In the genomic region with DNA sequence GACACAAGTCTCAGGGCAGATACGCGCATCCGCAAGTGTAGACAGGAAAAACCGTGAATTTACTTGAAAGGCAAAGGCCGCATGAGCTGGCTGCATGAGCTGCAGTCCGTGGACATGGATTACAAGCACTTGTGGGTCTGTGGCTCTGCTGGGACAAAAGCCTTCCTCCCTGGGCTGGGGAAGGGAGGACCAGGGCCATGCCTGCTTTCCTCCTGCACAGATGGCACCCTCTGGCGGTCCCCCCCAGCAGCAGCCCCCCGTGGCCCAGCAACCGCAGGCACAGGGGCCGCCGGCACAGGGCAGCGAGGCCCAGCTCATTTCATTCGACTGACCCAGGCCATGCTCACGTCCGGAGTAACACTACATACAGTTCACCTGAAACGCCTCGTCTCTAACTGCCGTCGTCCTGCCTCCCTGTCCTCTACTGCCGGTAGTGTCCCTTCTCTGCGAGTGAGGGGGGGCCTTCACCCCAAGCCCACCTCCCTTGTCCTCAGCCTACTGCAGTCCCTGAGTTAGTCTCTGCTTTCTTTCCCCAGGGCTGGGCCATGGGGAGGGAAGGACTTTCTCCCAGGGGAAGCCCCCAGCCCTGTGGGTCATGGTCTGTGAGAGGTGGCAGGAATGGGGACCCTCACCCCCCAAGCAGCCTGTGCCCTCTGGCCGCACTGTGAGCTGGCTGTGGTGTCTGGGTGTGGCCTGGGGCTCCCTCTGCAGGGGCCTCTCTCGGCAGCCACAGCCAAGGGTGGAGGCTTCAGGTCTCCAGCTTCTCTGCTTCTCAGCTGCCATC, we compare ENCODE assay signal across 8 cellular contexts. TPM values are rescaled to one million over a fixed set of nuclear protein-coding genes. Genes with fewer than 3 reads are reported as not detected.
DNase-seq lines count a peak whose midpoint lies in the region; ATAC-seq, FAIRE-seq and TF ChIP-seq lines count a peak whose summit lies in the region.

No MANE protein-coding gene starts in this region.

- H3K4me3 Mint-ChIP-seq in naive thymus-derived CD8-positive, alpha-beta T cell, result peak overlapping the region; percentile 34 to 92 (median 90)

- POLR2A ChIA-PET in GM12878 (lab: Charles Lee), result interaction anchor here (0.8 to 3.5 kb wide), 2 partner anchors 18 to 229 kb away, joined by 3 to 32 read pairs; partner anchors contain the start of genes ARL16 and HGS
- POLR2A ChIA-PET in naive thymus-derived CD8-positive, alpha-beta T cell (lab: Charles Lee), result interaction anchor here (1.0 to 4.6 kb wide), 5 partner anchors 11 to 188 kb away, joined by 3 to 75 read pairs (median 8); partner anchors contain the start of genes ACTG1, ARL16, HGS and SLC25A10

- peaks cover 8% of the 10 kb centered on the region for H3K4me1 ChIP-seq in GM12878 (ENCODE audit: control insufficient read depth, insufficient read depth, low read length)

- peak in 2 of 3 experiments; percentile 15 to 25; a peak in 2 of 6 replicates for TF ChIP-seq CTCF in GM12878 (IDR thresholded peaks at IDR 0.05 in 2 of 3, conservative IDR thresholded peaks at IDR 0.05 in 1 of 3; ENCODE audit: control insufficient read depth in 2 of 3, extremely low read depth in 1 of 3, insufficient read depth in 1 of 3, low read depth in 3 of 3, low read length in 3 of 3)

- no peak for FAIRE-seq in GM12878 (lab: Jason Lieb, UNC)

- WGBS in GM12878 (ENCODE audit: insufficient coverage, insufficient replicate concordance, low lambda C conversion rate, missing lambda C conversion rate), result 76% methylated on average over 23 of the region's 23 CpGs

- ATAC-seq in GM12878 (peak; percentile 32), HG02798 (IDR thresholded peaks at IDR 0.05; ENCODE audit: poor library complexity, unreplicated experiment) (no peak), HG03139 (IDR thresholded peaks at IDR 0.05; ENCODE audit: unreplicated experiment) (no peak)
- no peak for ATAC-seq in naive thymus-derived CD8-positive, alpha-beta T cell

- peak overlapping the region; percentile 85 for H3K4me3 ChIP-seq in GM12878

- in situ Hi-C loops in GM12878 (cut with MboI), result no loop called here

- H3K27ac Mint-ChIP-seq in naive thymus-derived CD8-positive, alpha-beta T cell, result peak overlapping the region in 9 of 10 donors; percentile 49 to 96 (median 78)

- intact Hi-C loops in GM12878 (cut with micrococcal nuclease; ENCODE audit: unreplicated experiment), result loop anchor here (2.0 kb wide), 1 partner anchor 19 kb away; the partner anchor contains the start of gene ARL16

- H2AFZ ChIP-seq in GM12878 (ENCODE audit: control insufficient read depth, low read depth, low read length), result no peak overlapping the region

- peaks cover 0 to 55% (median 9%) of the 10 kb centered on the region in 3 donors for H3K36me3 Mint-ChIP-seq in naive thymus-derived CD8-positive, alpha-beta T cell

- peaks cover 19 to 23% of the 10 kb centered on the region in 2 experiments; a peak in 3 of 4 replicates for H3K36me3 ChIP-seq in GM12878 (ENCODE audit: control insufficient read depth in 2 of 2, insufficient read depth in 2 of 2, low read length in 1 of 2)

- TF ChIP-seq EP300 in GM12878 (IDR thresholded peaks at IDR 0.05; ENCODE audit: borderline replicate concordance in 1 of 2, control insufficient read depth in 1 of 2, low read depth in 2 of 2, low read length in 2 of 2), result no peak

- peaks cover 7 to 44% (median 30%) of the 10 kb centered on the region in 4 donors for H3K4me1 Mint-ChIP-seq in naive thymus-derived CD8-positive, alpha-beta T cell

- SMC1A ChIA-PET in GM12878 (lab: Charles Lee; ENCODE audit: uncharacterized antibody, unreplicated experiment), result no interaction called here

- CTCF ChIA-PET in GM12878 (lab: Yijun Ruan, JAX), result interaction anchor here (0.9 to 2.1 kb wide), 4 partner anchors 10 to 168 kb away, joined by 3 to 6 read pairs (median 4); no protein-coding TSS in a partner anchor

- H3K4me2 ChIP-seq in GM12878 (ENCODE audit: control insufficient read depth, insufficient read depth), result peak overlapping the region; percentile 91

- H3K27me3 ChIP-seq in GM12878 (replicated peaks in 1 of 2; ENCODE audit: control insufficient read depth in 2 of 2, insufficient read depth in 2 of 2, low read length in 1 of 2), result no peaks in the 10 kb centered on the region

- H3K79me2 ChIP-seq in GM12878 (ENCODE audit: control insufficient read depth, insufficient read depth, low read length), result peaks cover 45% of the 10 kb centered on the region

- TF ChIP-seq POLR2A in GM12878 (IDR thresholded peaks at IDR 0.05; ENCODE audit: low read depth, low read length), result peak; percentile 18; the same call in 1 of the 2 replicates

- 0 out of 2 replicates have a peak, but pooled peaks cover 3% of the 10 kb centered on the region for H4K20me1 ChIP-seq in GM12878 (ENCODE audit: control insufficient read depth, insufficient read depth)

- TF ChIP-seq RAD21 in GM12878 (IDR thresholded peaks at IDR 0.05; ENCODE audit: insufficient read depth, low read depth, low read length), result no peak

- no TSS peak for BruUV-seq in GM12878 (replicated peaks; lab: Mats Ljungman, UMichigan)

- peak overlapping the region; percentile 89; the same call in 1 of the 2 replicates for H3K9ac ChIP-seq in GM12878 (ENCODE audit: control insufficient read depth, insufficient read depth, low read length)

- no peaks in the 10 kb centered on the region for H3K9me3 Mint-ChIP-seq in naive thymus-derived CD8-positive, alpha-beta T cell

- no peaks in the 10 kb centered on the region for H3K27me3 Mint-ChIP-seq in naive thymus-derived CD8-positive, alpha-beta T cell

- H3K27ac ChIP-seq in GM12878 (ENCODE audit: control insufficient read depth, insufficient read depth), result no peak overlapping the region

- DNase-seq in COLO668 (lab: John Stamatoyannopoulos, UW; ENCODE audit: unreplicated experiment) (peak; percentile 15), HuH-7 (ENCODE audit: low spot score) (peak; percentile 66), GM12878 (ENCODE audit: low read depth, low spot score) (no peak), inferior parietal cortex (ENCODE audit: extremely low spot score) (no peak), NCI-H526 treated with DMSO at 0.1 percent for 48 hours (lab: John Stamatoyannopoulos, UW) (no peak)
- no peak for DNase-seq in naive thymus-derived CD8-positive, alpha-beta T cell

- RAD21 ChIA-PET in GM12878 (lab: Charles Lee; ENCODE audit: unreplicated experiment), result interaction anchor here (1.4 to 1.6 kb wide), 2 partner anchors 18 to 33 kb away, joined by 5 read pairs; partner anchors contain the start of genes ARL16 and HGS

- no peaks in the 10 kb centered on the region for H3K9me3 ChIP-seq in GM12878 (replicated peaks; ENCODE audit: control insufficient read depth, insufficient read depth, low read length)

RNA-seq across cellular contexts. Expression of gene MRPL12, which starts 1.7 kb away (rescaled TPM):
- total RNA-seq in GM12878 (2013; cell fraction: nucleolus; rRNA removed), result 8.8 and 10.1 TPM in 2 replicates
- total RNA-seq in GM12878 (2014; rRNA removed) (115 and 157 TPM in 2 replicates), GM12878 (2014; rRNA removed; fragmentation: Illumina TruSeq; extraction: Trizol) (37.5 and 42.7 TPM in 2 replicates), GM12878 (2021) (163 and 169 TPM in 2 replicates)
- polyA plus RNA-seq in GM12878 (2011; ENCODE audit: low read depth), result 20.7 TPM
- polyA plus RNA-seq in GM12878 (2011; rRNA removed) (50.4 and 77.8 TPM in 2 replicates), GM12878 (2014; fragmentation: Illumina TruSeq; extraction: Trizol) (28.4 and 67.3 TPM in 2 replicates), GM12878 (2014; fragmentation: Nextera tagmentation; extraction: Ambion mirVana) (1 to 10 TPM; 1.3 to 4.5 TPM), GM12878 (2014; rRNA removed) (269 and 299 TPM in 2 replicates), GM12878 (2016; fragmentation: Nextera tagmentation; extraction: Ambion mirVana) (100 to 1,000 TPM; 235 to 247 TPM)
- 118 and 173 TPM in 2 replicates for polyA plus RNA-seq in GM12878 (2011; cell fraction: cytosol; rRNA removed)
- polyA plus RNA-seq in GM12878 (2011; cell fraction: nucleus; rRNA removed), result 63.4 and 87.9 TPM in 2 replicates
- polyA plus RNA-seq in GM12878 (2012), result 61.5 and 76.2 TPM in 2 replicates
- 25.1 and 41.4 TPM in 2 replicates for polyA minus RNA-seq in GM12878 (2011; rRNA and poly(A)+ RNA removed)
- polyA minus RNA-seq in GM12878 (2011; cell fraction: cytosol; rRNA and poly(A)+ RNA removed), result 26.9 and 29.7 TPM in 2 replicates
- 6.0 and 18.1 TPM in 2 replicates for polyA minus RNA-seq in GM12878 (2011; cell fraction: nucleus; rRNA and poly(A)+ RNA removed)
- total RNA-seq in naive thymus-derived CD8-positive, alpha-beta T cell, result 10 to 100 TPM; 23.8 to 25.9 TPM
- polyA plus RNA-seq in naive thymus-derived CD8-positive, alpha-beta T cell, result 10 to 100 TPM; 48.0 to 60.2 (median 48.0) TPM

RNA-seq across cellular contexts. Expression of gene SLC25A10, which starts 10.6 kb away (rescaled TPM):
- total RNA-seq in GM12878 (2013; cell fraction: nucleolus; rRNA removed), result 9.2 and 29.9 TPM in 2 replicates
- total RNA-seq in GM12878 (2014; rRNA removed) (50.1 and 52.6 TPM in 2 replicates), GM12878 (2014; rRNA removed; fragmentation: Illumina TruSeq; extraction: Trizol) (9.3 and 11.6 TPM in 2 replicates), GM12878 (2021) (38.5 and 41.7 TPM in 2 replicates)
- polyA plus RNA-seq in GM12878 (2011; ENCODE audit: low read depth), result 4.1 TPM
- polyA plus RNA-seq in GM12878 (2011; rRNA removed) (2.7 and 10.2 TPM in 2 replicates), GM12878 (2014; fragmentation: Illumina TruSeq; extraction: Trizol) (1.1 and 11.6 TPM in 2 replicates), GM12878 (2014; fragmentation: Nextera tagmentation; extraction: Ambion mirVana) (1 to 10 TPM in 1 of 2 experiments, under 1 TPM in 1; 0.11 to 1.4 TPM), GM12878 (2014; rRNA removed) (33.0 and 43.1 TPM in 2 replicates), GM12878 (2016; fragmentation: Nextera tagmentation; extraction: Ambion mirVana) (10 to 100 TPM; 68.6 to 72.7 TPM)
- 18.6 and 24.8 TPM in 2 replicates for polyA plus RNA-seq in GM12878 (2011; cell fraction: cytosol; rRNA removed)
- 34.2 and 50.1 TPM in 2 replicates for polyA plus RNA-seq in GM12878 (2011; cell fraction: nucleus; rRNA removed)
- 12.3 and 12.9 TPM in 2 replicates for polyA plus RNA-seq in GM12878 (2012)
- polyA minus RNA-seq in GM12878 (2011; rRNA and poly(A)+ RNA removed), result 4.9 and 12.2 TPM in 2 replicates
- polyA minus RNA-seq in GM12878 (2011; cell fraction: cytosol; rRNA and poly(A)+ RNA removed), result 3.6 and 6.1 TPM in 2 replicates
- polyA minus RNA-seq in GM12878 (2011; cell fraction: nucleus; rRNA and poly(A)+ RNA removed), result 6.2 and 15.2 TPM in 2 replicates
- total RNA-seq in naive thymus-derived CD8-positive, alpha-beta T cell, result 1 to 10 TPM; 6.0 to 6.1 TPM
- polyA plus RNA-seq in naive thymus-derived CD8-positive, alpha-beta T cell, result 1 to 10 TPM; 2.3 to 4.4 (median 2.3) TPM

RNA-seq across cellular contexts. Expression of gene HGS, which starts 17.7 kb away (rescaled TPM):
- total RNA-seq in GM12878 (2013; cell fraction: nucleolus; rRNA removed), result 118 and 143 TPM in 2 replicates
- total RNA-seq in GM12878 (2014; rRNA removed), result 41.4 and 59.5 TPM in 2 replicates
- total RNA-seq in GM12878 (2014; rRNA removed; fragmentation: Illumina TruSeq; extraction: Trizol), result 23.2 and 29.3 TPM in 2 replicates
- 58.0 and 85.6 TPM in 2 replicates for total RNA-seq in GM12878 (2021)
- 26.6 TPM for polyA plus RNA-seq in GM12878 (2011; ENCODE audit: low read depth)
- polyA plus RNA-seq in GM12878 (2011; rRNA removed), result 23.5 and 40.1 TPM in 2 replicates
- polyA plus RNA-seq in GM12878 (2011; cell fraction: cytosol; rRNA removed), result 34.2 and 50.9 TPM in 2 replicates
- polyA plus RNA-seq in GM12878 (2011; cell fraction: nucleus; rRNA removed), result 518 and 543 TPM in 2 replicates
- 54.1 and 64.4 TPM in 2 replicates for polyA plus RNA-seq in GM12878 (2012)
- polyA plus RNA-seq in GM12878 (2014; fragmentation: Illumina TruSeq; extraction: Trizol), result 29.2 and 51.0 TPM in 2 replicates
- polyA plus RNA-seq in GM12878 (2014; fragmentation: Nextera tagmentation; extraction: Ambion mirVana), result 1 to 10 TPM; 2.2 to 3.7 TPM
- polyA plus RNA-seq in GM12878 (2014; rRNA removed), result 75.4 and 94.8 TPM in 2 replicates
- 10 to 100 TPM; 59.9 to 69.3 TPM for polyA plus RNA-seq in GM12878 (2016; fragmentation: Nextera tagmentation; extraction: Ambion mirVana)
- polyA minus RNA-seq in GM12878 (2011; rRNA and poly(A)+ RNA removed), result 42.9 and 44.6 TPM in 2 replicates
- polyA minus RNA-seq in GM12878 (2011; cell fraction: cytosol; rRNA and poly(A)+ RNA removed), result 22.3 and 29.3 TPM in 2 replicates
- 49.6 and 81.2 TPM in 2 replicates for polyA minus RNA-seq in GM12878 (2011; cell fraction: nucleus; rRNA and poly(A)+ RNA removed)
- total RNA-seq in naive thymus-derived CD8-positive, alpha-beta T cell, result 100 to 1,000 TPM; 151 to 154 TPM
- polyA plus RNA-seq in naive thymus-derived CD8-positive, alpha-beta T cell, result 10 to 100 TPM; 15.4 to 31.1 (median 21.7) TPM

RNA-seq across cellular contexts. Expression of gene ARL16, which starts 17.9 kb away (rescaled TPM):
- total RNA-seq in GM12878 (2013; cell fraction: nucleolus; rRNA removed), result 16.5 and 20.3 TPM in 2 replicates
- total RNA-seq in GM12878 (2014; rRNA removed), result 41.9 and 42.1 TPM in 2 replicates
- 21.0 and 22.1 TPM in 2 replicates for total RNA-seq in GM12878 (2014; rRNA removed; fragmentation: Illumina TruSeq; extraction: Trizol)
- total RNA-seq in GM12878 (2021), result 18.6 and 25.6 TPM in 2 replicates
- polyA plus RNA-seq in GM12878 (2011; ENCODE audit: low read depth), result 29.5 TPM
- polyA plus RNA-seq in GM12878 (2011; rRNA removed), result 26.8 and 34.3 TPM in 2 replicates
- 45.5 and 56.7 TPM in 2 replicates for polyA plus RNA-seq in GM12878 (2011; cell fraction: cytosol; rRNA removed)
- polyA plus RNA-seq in GM12878 (2011; cell fraction: nucleus; rRNA removed), result 15.8 and 23.1 TPM in 2 replicates
- 24.6 and 26.5 TPM in 2 replicates for polyA plus RNA-seq in GM12878 (2012)
- polyA plus RNA-seq in GM12878 (2014; fragmentation: Illumina TruSeq; extraction: Trizol), result 15.9 and 27.4 TPM in 2 replicates
- 10 to 100 TPM in 1 of 2 experiments, 1 to 10 TPM in 1; 4.7 to 20.8 TPM for polyA plus RNA-seq in GM12878 (2014; fragmentation: Nextera tagmentation; extraction: Ambion mirVana)
- 43.6 and 44.5 TPM in 2 replicates for polyA plus RNA-seq in GM12878 (2014; rRNA removed)
- 10 to 100 TPM; 46.5 to 47.6 TPM for polyA plus RNA-seq in GM12878 (2016; fragmentation: Nextera tagmentation; extraction: Ambion mirVana)
- polyA minus RNA-seq in GM12878 (2011; rRNA and poly(A)+ RNA removed), result 12.5 and 18.9 TPM in 2 replicates
- polyA minus RNA-seq in GM12878 (2011; cell fraction: cytosol; rRNA and poly(A)+ RNA removed), result 5.9 and 7.2 TPM in 2 replicates
- polyA minus RNA-seq in GM12878 (2011; cell fraction: nucleus; rRNA and poly(A)+ RNA removed), result 6.4 and 10.4 TPM in 2 replicates
- 10 to 100 TPM; 23.4 to 26.8 TPM for total RNA-seq in naive thymus-derived CD8-positive, alpha-beta T cell
- 10 to 100 TPM; 26.0 to 39.3 (median 32.9) TPM for polyA plus RNA-seq in naive thymus-derived CD8-positive, alpha-beta T cell

RNA-seq across cellular contexts. Expression of gene CCDC137, which starts 34.9 kb away (rescaled TPM):
- 8.0 and 8.8 TPM in 2 replicates for total RNA-seq in GM12878 (2013; cell fraction: nucleolus; rRNA removed)
- total RNA-seq in GM12878 (2014; rRNA removed) (21.9 and 23.3 TPM in 2 replicates), GM12878 (2014; rRNA removed; fragmentation: Illumina TruSeq; extraction: Trizol) (18.3 and 19.6 TPM in 2 replicates), GM12878 (2021) (32.0 and 35.1 TPM in 2 replicates)
- 5.7 TPM for polyA plus RNA-seq in GM12878 (2011; ENCODE audit: low read depth)
- polyA plus RNA-seq in GM12878 (2011; rRNA removed) (7.7 and 13.7 TPM in 2 replicates), GM12878 (2014; fragmentation: Illumina TruSeq; extraction: Trizol) (20.9 and 32.6 TPM in 2 replicates), GM12878 (2014; fragmentation: Nextera tagmentation; extraction: Ambion mirVana) (1 to 10 TPM; 2.2 to 5.1 TPM), GM12878 (2014; rRNA removed) (33.8 and 39.3 TPM in 2 replicates), GM12878 (2016; fragmentation: Nextera tagmentation; extraction: Ambion mirVana) (10 to 100 TPM; 44.6 to 45.4 TPM)
- 12.6 and 24.0 TPM in 2 replicates for polyA plus RNA-seq in GM12878 (2011; cell fraction: cytosol; rRNA removed)
- polyA plus RNA-seq in GM12878 (2011; cell fraction: nucleus; rRNA removed), result 26.3 and 30.0 TPM in 2 replicates
- polyA plus RNA-seq in GM12878 (2012), result 16.2 and 24.2 TPM in 2 replicates
- polyA minus RNA-seq in GM12878 (2011; rRNA and poly(A)+ RNA removed), result 3.0 and 4.8 TPM in 2 replicates
- 5.2 and 6.8 TPM in 2 replicates for polyA minus RNA-seq in GM12878 (2011; cell fraction: cytosol; rRNA and poly(A)+ RNA removed)
- polyA minus RNA-seq in GM12878 (2011; cell fraction: nucleus; rRNA and poly(A)+ RNA removed), result 3.4 and 11.5 TPM in 2 replicates
- total RNA-seq in naive thymus-derived CD8-positive, alpha-beta T cell, result 10 to 100 TPM; 23.5 to 30.2 TPM
- polyA plus RNA-seq in naive thymus-derived CD8-positive, alpha-beta T cell, result 10 to 100 TPM; 11.0 to 23.9 (median 11.1) TPM

Comparison
In these comparisons a context has a peak if more than half of its experiments do, and no peak if none do; other contexts are left out.
1. DNase-seq: peak in COLO668 (single experiment) and HuH-7 (single experiment); none in GM12878 (single experiment), naive thymus-derived CD8-positive, alpha-beta T cell (0 of 10), inferior parietal cortex (single experiment) and NCI-H526 treated with DMSO at 0.1 percent for 48 hours (single experiment).